In genomic region chrX:122087353-122087752, GRCh38 we compare ENCODE assay signal across 21 cellular contexts.
DNase-seq lines count a peak whose midpoint lies in the region; ATAC-seq and TF ChIP-seq lines count a peak whose summit lies in the region.
"Had no signal": no experiment of that assay in that cellular context is flagged by ENCODE, and none has a peak within 500 bp of the region (broad histone marks: within the 10 kb centered on the region; RNA-seq: fewer than 3 reads in every experiment).

No MANE protein-coding gene starts in this region.

- H3K36me3 Mint-ChIP-seq in nephron progenitor cell (ENCODE audit: low read depth): no peaks in the 10 kb centered on the region
- H3K36me3 Mint-ChIP-seq: IgD-negative memory B cell had no signal

- no peak for ATAC-seq in GM19467 (IDR thresholded peaks at IDR 0.05; ENCODE audit: unreplicated experiment)
- ATAC-seq: HCT116 had no signal

- no peaks in the 10 kb centered on the region for H3K4me1 Mint-ChIP-seq in nephron progenitor cell
- H3K4me1 Mint-ChIP-seq: IgD-negative memory B cell had no signal

- peak; percentile 3 for DNase-seq in NCI-H510A treated with DMSO at 0.1 percent for 48 hours (lab: John Stamatoyannopoulos, UW)
- no peak for DNase-seq in NCI-H510A (lab: John Stamatoyannopoulos, UW)
- DNase-seq in NCI-H69 (lab: John Stamatoyannopoulos, UW): peak; percentile 21
- peak; percentile 4 for DNase-seq in fibroblast of pulmonary artery (ENCODE audit: low read depth)
- DNase-seq in superior temporal gyrus (ENCODE audit: extremely low spot score): peak; percentile 13
- DNase-seq in caudate nucleus (lab: John Stamatoyannopoulos, UW): no peak
- no peak for DNase-seq in nephron progenitor cell
- DNase-seq: BE2C; Caco-2; CD4-positive, alpha-beta T cell; GOT3; Karpas-422; MM.1S; NCI-H1092; NCI-H146; NCI-H2081 treated with DMSO at 0.1 percent for 48 hours; NCI-H446 treated with DMSO at 0.1 percent for 48 hours; RPMI8226 had no signal

- no peak overlapping the region for H3K27ac Mint-ChIP-seq in nephron progenitor cell
- H3K27ac Mint-ChIP-seq: CD4-positive, alpha-beta T cell; IgD-negative memory B cell had no signal

- no peak overlapping the region for H3K4me3 ChIP-seq in fibroblast of pulmonary artery (replicated peaks; ENCODE audit: low read depth, low read length)

- no peak overlapping the region for H3K27ac ChIP-seq in caudate nucleus (ENCODE audit: low read depth, low read length)

- H3K9me3 Mint-ChIP-seq in nephron progenitor cell: no peaks in the 10 kb centered on the region
- H3K9me3 Mint-ChIP-seq: CD4-positive, alpha-beta T cell had no signal

- TF ChIP-seq CTCF in fibroblast of pulmonary artery (IDR thresholded peaks at IDR 0.05; ENCODE audit: low read length, missing control alignments) (no peak), nephron progenitor cell (IDR thresholded peaks at IDR 0.05) (no peak)

- H3K4me3 Mint-ChIP-seq in nephron progenitor cell: no peak overlapping the region
- H3K4me3 Mint-ChIP-seq: CD4-positive, alpha-beta T cell; IgD-negative memory B cell had no signal

- H3K27me3 Mint-ChIP-seq in nephron progenitor cell (ENCODE audit: low read depth, poor library complexity): no peaks in the 10 kb centered on the region
- H3K27me3 Mint-ChIP-seq: CD4-positive, alpha-beta T cell; IgD-negative memory B cell had no signal

Comparison
In these comparisons a context has a peak if more than half of its experiments do, and no peak if none do; other contexts are left out.
1. DNase-seq: peak in NCI-H510A treated with DMSO at 0.1 percent for 48 hours (single experiment), NCI-H69 (single experiment), fibroblast of pulmonary artery (single experiment) and superior temporal gyrus (single experiment); none in NCI-H510A (single experiment), caudate nucleus (0 of 61) and nephron progenitor cell (single experiment).